Comparison of ENCODE assay signal across 14 cellular contexts in genomic region chr17:7781467-7781866, GRCh38. TPM values are rescaled to one million over a fixed set of nuclear protein-coding genes. Genes with fewer than 3 reads are reported as not detected.
A peak's percentile ranks its signal among the peaks of the same experiment; 100 is the strongest.
DNase-seq lines count a peak whose midpoint lies in the region; ATAC-seq, FAIRE-seq and TF ChIP-seq lines count a peak whose summit lies in the region.
"Had no signal": no experiment of that assay in that cellular context is flagged by ENCODE, and none has a peak within 500 bp of the region (broad histone marks: within the 10 kb centered on the region; RNA-seq: fewer than 3 reads in every experiment).

No MANE protein-coding gene starts in this region.

- H3K9me3 ChIP-seq in lung (ENCODE audit: control insufficient read depth in 2 of 2, insufficient read depth in 1 of 2, low read length in 1 of 2) (no peaks in the 10 kb centered on the region), endodermal cell (ENCODE audit: control insufficient read depth, low read length) (no peaks in the 10 kb centered on the region)
- H3K9me3 ChIP-seq: prostate gland had no signal

- CTCF ChIA-PET in Calu3 (lab: Charles Lee): interaction anchor here (1.3 to 2.0 kb wide), 4 partner anchors 14 to 53 kb away, joined by 3 to 27 read pairs (median 8); no protein-coding TSS in a partner anchor

- peak; percentile 13 for DNase-seq in Calu3
- DNase-seq in RCC 7860 (ENCODE audit: low spot score): peak; percentile 88
- peak; percentile 60 for DNase-seq in lung (ENCODE audit: low spot score)
- DNase-seq in activated CD8-positive, alpha-beta memory T cell treated with anti-CD3 and anti-CD28 coated beads, Interleukin-2, amount 50 U/mL, for 48 hours: no peak
- no peak for DNase-seq in endodermal cell
- DNase-seq in SHP77 (lab: John Stamatoyannopoulos, UW): no peak
- DNase-seq: activated T-cell treated with anti-CD3 and anti-CD28 coated beads for 4 hours, amniotic stem cell, trophoblast cell had no signal

- peak; percentile 87 for FAIRE-seq in RCC 7860 (lab: Jason Lieb, UNC)

- H3K4me3 Mint-ChIP-seq in Calu3 (ENCODE audit: low read depth, unreplicated experiment) (no peak overlapping the region), endodermal cell (no peak overlapping the region)
- H3K4me3 Mint-ChIP-seq: IgD-negative memory B cell had no signal

- H3K36me3 ChIP-seq in lung (ENCODE audit: control insufficient read depth in 2 of 2, insufficient read depth in 2 of 2, low read length in 2 of 2): no peaks in the 10 kb centered on the region
- H3K36me3 ChIP-seq in endodermal cell (ENCODE audit: control insufficient read depth, insufficient read depth, low read length): no peaks in the 10 kb centered on the region
- H3K36me3 ChIP-seq: prostate gland had no signal

- H3K4me3 ChIP-seq in lung (no peak overlapping the region), endodermal cell (ENCODE audit: low read length) (no peak overlapping the region)
- H3K4me3 ChIP-seq: prostate gland had no signal

- H3K36me3 Mint-ChIP-seq in Calu3 (ENCODE audit: insufficient read depth, unreplicated experiment) (no peaks in the 10 kb centered on the region), endodermal cell (ENCODE audit: low read depth) (no peaks in the 10 kb centered on the region)
- H3K36me3 Mint-ChIP-seq: IgD-negative memory B cell had no signal

- BruUV-seq in Calu3 (replicated peaks; lab: Mats Ljungman, UMichigan): no TSS peak

- H3K27ac Mint-ChIP-seq in Calu3 (ENCODE audit: unreplicated experiment) (no peak overlapping the region), endodermal cell (no peak overlapping the region)
- H3K27ac Mint-ChIP-seq: IgD-negative memory B cell had no signal

- TF ChIP-seq CTCF in Calu3 (IDR thresholded peaks at IDR 0.05; ENCODE audit: unreplicated experiment) (no peak), lung (IDR thresholded peaks at IDR 0.05; ENCODE audit: control extremely low read depth, extremely low read depth) (no peak), endodermal cell (conservative IDR thresholded peaks at IDR 0.05) (no peak)

- no peaks in the 10 kb centered on the region for H3K4me1 ChIP-seq in lung (ENCODE audit: control insufficient read depth in 2 of 2, insufficient read depth in 2 of 2, low read length in 2 of 2)
- H3K4me1 ChIP-seq in endodermal cell (ENCODE audit: control insufficient read depth, insufficient read depth, low read length): no peaks in the 10 kb centered on the region
- H3K4me1 ChIP-seq: prostate gland had no signal

- H3K27ac ChIP-seq in lung (ENCODE audit: low read depth in 1 of 2, low read length in 1 of 2) (no peak overlapping the region), endodermal cell (ENCODE audit: low read depth, low read length) (no peak overlapping the region)
- H3K27ac ChIP-seq: prostate gland had no signal

- intact Hi-C loops in Calu3 (cut with micrococcal nuclease; ENCODE audit: unreplicated experiment): no loop called here

- no peaks in the 10 kb centered on the region for H3K9me3 Mint-ChIP-seq in Calu3 (ENCODE audit: low read depth, unreplicated experiment)
- no peaks in the 10 kb centered on the region for H3K9me3 Mint-ChIP-seq in endodermal cell

- H3K27me3 ChIP-seq in lung (ENCODE audit: control insufficient read depth, insufficient read depth) (no peaks in the 10 kb centered on the region), endodermal cell (ENCODE audit: control insufficient read depth, insufficient read depth, low read length, poor library complexity, severe bottlenecking) (no peaks in the 10 kb centered on the region)

- peaks cover 31% of the 10 kb centered on the region for H3K27me3 Mint-ChIP-seq in Calu3 (ENCODE audit: unreplicated experiment)
- H3K27me3 Mint-ChIP-seq in endodermal cell (ENCODE audit: insufficient read depth): peaks cover 25% of the 10 kb centered on the region

- H3K4me1 Mint-ChIP-seq in Calu3 (ENCODE audit: low read depth, unreplicated experiment) (no peaks in the 10 kb centered on the region), endodermal cell (no peaks in the 10 kb centered on the region)

- WGBS in lung, 2 donors: 56 to 76% methylated on average over 6 of the region's 6 CpGs
- 91% methylated on average over 4 to 6 of the region's 6 CpGs for WGBS in endodermal cell (ENCODE audit: insufficient coverage in 1 of 2, insufficient read length in 1 of 2), 2 experiments

- peak; percentile 56 for ATAC-seq in GM19351 (IDR thresholded peaks at IDR 0.05; ENCODE audit: unreplicated experiment)
- ATAC-seq in lung (ENCODE audit: insufficient read depth, low FRiP score): peak; percentile 53
- no peak for ATAC-seq in GM19467 (IDR thresholded peaks at IDR 0.05; ENCODE audit: unreplicated experiment)
- ATAC-seq: activated CD4-positive, CD25-positive, alpha-beta regulatory T cell treated with anti-CD3 and anti-CD28 coated beads, Interleukin-2, amount 50 U/mL, for 24 hours had no signal

- H3K9ac ChIP-seq in endodermal cell (ENCODE audit: extremely low read depth, low read length, poor library complexity, severe bottlenecking): no peak overlapping the region

RNA-seq across cellular contexts. Expression of gene KDM6B, which starts 52.5 kb away (rescaled TPM):
- total RNA-seq in Calu3 (2022) (29.0 and 37.3 TPM in 2 replicates), lung (10 to 100 TPM; 21.0 to 52.9 TPM), endodermal cell (10 to 100 TPM; 53.3 to 60.3 TPM)
- polyA plus RNA-seq in lung: 10 to 100 TPM; 30.2 to 38.9 TPM
- 44.5 TPM for polyA plus RNA-seq in endodermal cell (2013, experiment 1 of 2)
- polyA plus RNA-seq in endodermal cell (2013, experiment 2 of 2): 40.5 TPM

Comparison
In these comparisons a context has a peak if more than half of its experiments do, and no peak if none do; other contexts are left out.
1. DNase-seq: peak in Calu3 (single experiment), RCC 7860 (single experiment) and lung (single experiment); none in activated CD8-positive, alpha-beta memory T cell treated with anti-CD3 and anti-CD28 coated beads, Interleukin-2, amount 50 U/mL, for 48 hours (single experiment), endodermal cell (single experiment) and SHP77 (0 of 2).